ENCODE assay signal across 8 cellular contexts in genomic region chr11:66418168-66418985, GRCh38. TPM values are rescaled to one million over a fixed set of nuclear protein-coding genes. Genes with fewer than 3 reads are reported as not detected.
A peak's percentile ranks its signal among the peaks of the same experiment; 100 is the strongest.
DNase-seq lines count a peak whose midpoint lies in the region; ATAC-seq and TF ChIP-seq lines count a peak whose summit lies in the region.

No MANE protein-coding gene starts in this region.

- H3K4me1 Mint-ChIP-seq in activated CD4-positive, alpha-beta T cell treated with anti-CD3 and anti-CD28 coated beads for 36 hours = peaks cover 33% of the 10 kb centered on the region
- peaks cover 36% of the 10 kb centered on the region for H3K4me1 Mint-ChIP-seq in chondrocyte (ENCODE audit: low read depth)

- intact Hi-C loops in activated CD4-positive, alpha-beta T cell treated with anti-CD3 and anti-CD28 coated beads for 36 hours (cut with DNase I, micrococcal nuclease) = loop anchor here (1.0 kb wide), 2 partner anchors 10 to 48 kb away; partner anchors contain the start of gene PELI3 (in 1 of the 2)
- intact Hi-C loops in left colon (cut with DNase I, micrococcal nuclease) = no loop called here

- no peaks in the 10 kb centered on the region for H3K36me3 Mint-ChIP-seq in activated CD4-positive, alpha-beta T cell treated with anti-CD3 and anti-CD28 coated beads for 36 hours (ENCODE audit: low read depth)
- peaks cover 5% of the 10 kb centered on the region for H3K36me3 Mint-ChIP-seq in chondrocyte (ENCODE audit: low read depth)

- DNase-seq in ACHN (peak; percentile 85), NCI-H446 treated with DMSO at 0.1 percent for 48 hours (lab: John Stamatoyannopoulos, UW) (peak; percentile 95), chondrocyte (ENCODE audit: low spot score) (no peak), left colon (peak; percentile 69 to 72)
- DNase-seq in activated CD4-positive, alpha-beta T cell treated with anti-CD3 and anti-CD28 coated beads for 36 hours = peak; percentile 90
- peak in 2 of 3 donors; percentile 12 to 45 for DNase-seq in stimulated activated CD4-positive, alpha-beta T cell treated with anti-CD3 and anti-CD28 coated beads, TNF-alpha, amount 100 ng/mL, for 1 hour (ENCODE audit: low read depth in 3 of 3, low spot score in 1 of 3)

- TF ChIP-seq CTCF in chondrocyte (IDR thresholded peaks at IDR 0.05) = peak; percentile 76

- peaks cover 6% of the 10 kb centered on the region for H3K9me3 Mint-ChIP-seq in activated CD4-positive, alpha-beta T cell treated with anti-CD3 and anti-CD28 coated beads for 36 hours (ENCODE audit: low read depth)
- no peaks in the 10 kb centered on the region for H3K9me3 Mint-ChIP-seq in chondrocyte (ENCODE audit: low read depth)

- no peak overlapping the region for H3K27ac Mint-ChIP-seq in activated CD4-positive, alpha-beta T cell treated with anti-CD3 and anti-CD28 coated beads for 36 hours
- H3K27ac Mint-ChIP-seq in chondrocyte (ENCODE audit: unreplicated experiment) = peak overlapping the region; percentile 88

- peak overlapping the region; percentile 38 for H3K4me3 Mint-ChIP-seq in activated CD4-positive, alpha-beta T cell treated with anti-CD3 and anti-CD28 coated beads for 36 hours
- peak overlapping the region; percentile 45 for H3K4me3 Mint-ChIP-seq in chondrocyte (ENCODE audit: unreplicated experiment)

- peaks cover 60% of the 10 kb centered on the region for H3K27me3 Mint-ChIP-seq in activated CD4-positive, alpha-beta T cell treated with anti-CD3 and anti-CD28 coated beads for 36 hours
- peaks cover 6% of the 10 kb centered on the region for H3K27me3 Mint-ChIP-seq in chondrocyte (ENCODE audit: low read depth)

- CTCF ChIA-PET in activated CD4-positive, alpha-beta T cell treated with anti-CD3 and anti-CD28 coated beads for 36 hours (lab: Charles Lee) = interaction anchor here (0.5 to 3.2 kb wide), 24 partner anchors 9 to 663 kb away, joined by 3 to 33 read pairs (median 4); partner anchors contain the start of genes DPP3, MRPL11, RBM4 and RBM4B

- ATAC-seq in GM21619 (IDR thresholded peaks at IDR 0.05; ENCODE audit: unreplicated experiment) (peak; percentile 54), left colon (peak; percentile 27), GM18520 (IDR thresholded peaks at IDR 0.05; ENCODE audit: unreplicated experiment) (no peak)
- peak; percentile 93 for ATAC-seq in activated CD4-positive, alpha-beta T cell treated with anti-CD3 and anti-CD28 coated beads for 36 hours

- POLR2A ChIA-PET in activated CD4-positive, alpha-beta T cell treated with anti-CD3 and anti-CD28 coated beads for 36 hours (lab: Charles Lee) = interaction anchor here (0.5 to 1.2 kb wide), 9 partner anchors 9 to 828 kb away, joined by 3 to 4 read pairs (median 3); partner anchors contain the start of genes MRPL11 and YIF1A

- in situ Hi-C loops in ACHN (cut with HindIII; ENCODE audit: low pct_ligation_motif_present, low pct_unique_long_range_greater_than_20kb, low sequenced_read_pairs) = loop anchor here (25.0 kb wide), 1 partner anchor 269 kb away; the partner anchor contains the start of gene RBM4B

RNA-seq across cellular contexts. Expression of gene NPAS4, which starts 2.5 kb away (rescaled TPM):
- total RNA-seq in activated CD4-positive, alpha-beta T cell treated with anti-CD3 and anti-CD28 coated beads for 36 hours = under 1 TPM; 0.07 TPM
- 0.60 to 1.7 TPM (median 1.2 TPM) in 3 replicates for total RNA-seq in chondrocyte
- total RNA-seq in left colon = under 1 TPM in 1 of 2 donors, not detected in 1; 0.39 TPM

RNA-seq across cellular contexts. Expression of gene MRPL11, which starts 20.3 kb away (rescaled TPM):
- total RNA-seq in activated CD4-positive, alpha-beta T cell treated with anti-CD3 and anti-CD28 coated beads for 36 hours = 100 to 1,000 TPM; 115 to 120 TPM
- 30.9 to 45.6 TPM (median 35.9 TPM) in 3 replicates for total RNA-seq in chondrocyte
- total RNA-seq in left colon = 10 to 100 TPM; 46.9 to 59.4 TPM

RNA-seq across cellular contexts. Expression of gene SLC29A2, which starts 46.8 kb away (rescaled TPM):
- 10 to 100 TPM; 13.6 to 14.4 TPM for total RNA-seq in activated CD4-positive, alpha-beta T cell treated with anti-CD3 and anti-CD28 coated beads for 36 hours
- total RNA-seq in chondrocyte (2.6 to 8.9 TPM (median 7.9 TPM) in 3 replicates), left colon (10 to 100 TPM; 16.3 to 31.1 TPM)

RNA-seq across cellular contexts. Expression of gene PELI3, which starts 48.3 kb away (rescaled TPM):
- total RNA-seq in activated CD4-positive, alpha-beta T cell treated with anti-CD3 and anti-CD28 coated beads for 36 hours = 1 to 10 TPM; 5.7 to 7.0 TPM
- 9.1 to 10.5 TPM (median 10.0 TPM) in 3 replicates for total RNA-seq in chondrocyte
- total RNA-seq in left colon = 1 to 10 TPM; 4.7 to 5.2 TPM

Comparison
In these comparisons a context has a peak if more than half of its experiments do, and no peak if none do; other contexts are left out.
1. intact Hi-C loops: an anchor here in activated CD4-positive, alpha-beta T cell treated with anti-CD3 and anti-CD28 coated beads for 36 hours (1.0 kb wide); none called in left colon.